Comparison of ENCODE assay signal across 11 cellular contexts in the genomic region with DNA sequence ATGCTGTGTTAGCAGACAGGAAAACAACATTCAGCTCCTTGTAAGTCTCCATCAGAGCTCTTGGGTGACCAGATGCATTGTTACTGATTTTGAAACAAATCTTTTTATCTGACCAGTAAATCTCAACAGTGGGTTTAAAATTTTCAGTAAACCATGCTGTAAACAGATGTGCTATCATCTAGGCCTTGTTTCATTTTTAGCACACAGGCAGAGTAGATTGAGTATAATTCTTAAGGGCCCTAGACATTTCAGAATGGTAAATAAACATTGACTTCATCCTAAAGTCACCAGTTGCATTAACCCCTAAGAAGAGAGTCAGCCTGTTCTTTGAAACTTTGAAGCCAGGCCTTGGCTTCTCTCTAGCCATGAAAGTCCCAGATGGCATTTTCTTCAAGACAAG.
A peak's percentile ranks its signal among the peaks of the same experiment; 100 is the strongest.
DNase-seq lines count a peak whose midpoint lies in the region; ATAC-seq and TF ChIP-seq lines count a peak whose summit lies in the region.
"Had no signal": no experiment of that assay in that cellular context is flagged by ENCODE, and none has a peak within 500 bp of the region (broad histone marks: within the 10 kb centered on the region; RNA-seq: fewer than 3 reads in every experiment).

No MANE protein-coding gene starts in this region.

- peak overlapping the region; percentile 37 for H3K27ac ChIP-seq in smooth muscle cell (ENCODE audit: low read depth)

- H3K4me2 ChIP-seq in smooth muscle cell: peak overlapping the region; percentile 56

- H3K4me3 ChIP-seq in smooth muscle cell: no peak overlapping the region

- no peak overlapping the region for H2AFZ ChIP-seq in smooth muscle cell (ENCODE audit: low read depth)

- DNase-seq in HCEC 1CT: peak; percentile 57
- peak; percentile 37 for DNase-seq in RPMI7951 (ENCODE audit: low read depth)
- DNase-seq in fibroblast of peridontal ligament (ENCODE audit: extremely low read depth): peak; percentile 19
- DNase-seq in smooth muscle cell (lab: John Stamatoyannopoulos, UW; ENCODE audit: unreplicated experiment): no peak
- no peak for DNase-seq in occipital lobe (lab: John Stamatoyannopoulos, UW)
- no peak for DNase-seq in activated CD4-positive, alpha-beta T cell treated with anti-CD3 and anti-CD28 coated beads for 4 hours
- DNase-seq: C1 segment of cervical spinal cord; CD4-positive, alpha-beta T cell; DMS79 treated with DMSO at 0.1 percent for 48 hours; GDM1 had no signal

- no peaks in the 10 kb centered on the region for H3K9me3 ChIP-seq in smooth muscle cell (replicated peaks; ENCODE audit: low read depth)

- H3K4me1 ChIP-seq in smooth muscle cell (ENCODE audit: low read depth): peaks cover 8% of the 10 kb centered on the region

- no peak overlapping the region for H3K9ac ChIP-seq in smooth muscle cell (ENCODE audit: low read depth)

- H3K36me3 ChIP-seq in smooth muscle cell (ENCODE audit: low read depth): no peaks in the 10 kb centered on the region

- H3F3A ChIP-seq in smooth muscle cell (ENCODE audit: low read depth): peaks cover 17% of the 10 kb centered on the region

- no peaks in the 10 kb centered on the region for H3K27me3 ChIP-seq in smooth muscle cell (ENCODE audit: low read depth)

- H3K79me2 ChIP-seq in smooth muscle cell (ENCODE audit: low read depth): no peaks in the 10 kb centered on the region

- no peak for TF ChIP-seq CTCF in smooth muscle cell (IDR thresholded peaks at IDR 0.05; ENCODE audit: borderline replicate concordance, insufficient read depth, poor library complexity, severe bottlenecking)

- ATAC-seq in HG02678 (IDR thresholded peaks at IDR 0.05; ENCODE audit: unreplicated experiment): no peak

- no peaks in the 10 kb centered on the region for H4K20me1 ChIP-seq in smooth muscle cell (ENCODE audit: low read depth)

Comparison
In these comparisons a context has a peak if more than half of its experiments do, and no peak if none do; other contexts are left out.
1. DNase-seq: peak in HCEC 1CT (single experiment), RPMI7951 (single experiment) and fibroblast of peridontal ligament (single experiment); none in smooth muscle cell (single experiment), occipital lobe (single experiment) and activated CD4-positive, alpha-beta T cell treated with anti-CD3 and anti-CD28 coated beads for 4 hours (0 of 2).